8 cellular contexts compared by ENCODE assay signal in genomic region chr6:15504581-15505350, GRCh38.
DNase-seq lines count a peak whose midpoint lies in the region; ATAC-seq and TF ChIP-seq lines count a peak whose summit lies in the region.

No MANE protein-coding gene starts in this region.

- H3K36me3 ChIP-seq in brain microvascular endothelial cell (replicated peaks) (peaks cover 7% of the 10 kb centered on the region), kidney epithelial cell (ENCODE audit: control insufficient read depth, insufficient read depth, low read length) (no peaks in the 10 kb centered on the region)

- H3K4me3 Mint-ChIP-seq in CD4-positive, alpha-beta T cell: no peak overlapping the region
- no peak overlapping the region for H3K4me3 Mint-ChIP-seq in activated CD4-positive, alpha-beta memory T cell treated with anti-CD3 and anti-CD28 coated beads for 36 hours

- intact Hi-C loops in CD4-positive, alpha-beta T cell (cut with DNase I, micrococcal nuclease): no loop called here
- intact Hi-C loops in activated CD4-positive, alpha-beta memory T cell treated with anti-CD3 and anti-CD28 coated beads for 36 hours (cut with micrococcal nuclease): no loop called here

- H3K4me3 ChIP-seq in brain microvascular endothelial cell (ENCODE audit: low read depth, low read length) (peak overlapping the region; percentile 32), kidney epithelial cell (ENCODE audit: low read depth, low read length) (no peak overlapping the region)

- POLR2A ChIA-PET in CD4-positive, alpha-beta T cell (lab: Charles Lee): no interaction called here
- POLR2A ChIA-PET in activated CD4-positive, alpha-beta memory T cell treated with anti-CD3 and anti-CD28 coated beads for 36 hours (lab: Charles Lee): no interaction called here

- TF ChIP-seq CTCF in CD4-positive, alpha-beta T cell (IDR thresholded peaks at IDR 0.05): no peak
- TF ChIP-seq CTCF in brain microvascular endothelial cell (IDR thresholded peaks at IDR 0.05; ENCODE audit: low read depth, low read length, missing control alignments): peak; percentile 24
- TF ChIP-seq CTCF in kidney epithelial cell (IDR thresholded peaks at IDR 0.05; ENCODE audit: insufficient read depth, low read length, poor library complexity, severe bottlenecking): no peak

- no peaks in the 10 kb centered on the region for H3K27me3 Mint-ChIP-seq in CD4-positive, alpha-beta T cell
- no peaks in the 10 kb centered on the region for H3K27me3 Mint-ChIP-seq in activated CD4-positive, alpha-beta memory T cell treated with anti-CD3 and anti-CD28 coated beads for 36 hours

- H3K27me3 ChIP-seq in CD4-positive, alpha-beta T cell (ENCODE audit: control insufficient read depth, insufficient read depth, low read length): no peaks in the 10 kb centered on the region
- H3K27me3 ChIP-seq in brain microvascular endothelial cell (replicated peaks) (no peaks in the 10 kb centered on the region), kidney epithelial cell (ENCODE audit: control insufficient read depth, insufficient read depth, low read length) (no peaks in the 10 kb centered on the region)

- H3K9me3 Mint-ChIP-seq in CD4-positive, alpha-beta T cell: no peaks in the 10 kb centered on the region
- no peaks in the 10 kb centered on the region for H3K9me3 Mint-ChIP-seq in activated CD4-positive, alpha-beta memory T cell treated with anti-CD3 and anti-CD28 coated beads for 36 hours

- no peaks in the 10 kb centered on the region for H3K9me3 ChIP-seq in CD4-positive, alpha-beta T cell (ENCODE audit: control insufficient read depth, low read length)

- CTCF ChIA-PET in CD4-positive, alpha-beta T cell (lab: Charles Lee): no interaction called here
- CTCF ChIA-PET in activated CD4-positive, alpha-beta memory T cell treated with anti-CD3 and anti-CD28 coated beads for 36 hours (lab: Charles Lee): no interaction called here

- H3K4me1 Mint-ChIP-seq in CD4-positive, alpha-beta T cell (ENCODE audit: low read depth): no peaks in the 10 kb centered on the region
- H3K4me1 Mint-ChIP-seq in activated CD4-positive, alpha-beta memory T cell treated with anti-CD3 and anti-CD28 coated beads for 36 hours (ENCODE audit: low read depth): no peaks in the 10 kb centered on the region

- peak overlapping the region; percentile 25 for H3K27ac Mint-ChIP-seq in CD4-positive, alpha-beta T cell
- no peak overlapping the region for H3K27ac Mint-ChIP-seq in activated CD4-positive, alpha-beta memory T cell treated with anti-CD3 and anti-CD28 coated beads for 36 hours

- H3K27ac ChIP-seq in CD4-positive, alpha-beta T cell (ENCODE audit: low read depth, low read length): no peak overlapping the region
- peak overlapping the region; percentile 74 for H3K27ac ChIP-seq in brain microvascular endothelial cell

- no peak for ATAC-seq in CD4-positive, alpha-beta T cell (ENCODE audit: poor library complexity)
- ATAC-seq in activated CD4-positive, CD25-positive, alpha-beta regulatory T cell treated with anti-CD3 and anti-CD28 coated beads, Interleukin-2, amount 50 U/mL, for 24 hours: no peak

- DNase-seq in CD4-positive, alpha-beta T cell: no peak
- DNase-seq in NCI-H1694 (lab: John Stamatoyannopoulos, UW) (peak; percentile 92), brain microvascular endothelial cell (peak; percentile 94), kidney epithelial cell (ENCODE audit: low read depth) (peak; percentile 87), stromal cell of bone marrow (ENCODE audit: low read depth) (peak; percentile 94), SKM-1 treated with dmso at 0.1 percent for 144 hours (lab: John Stamatoyannopoulos, UW; ENCODE audit: unreplicated experiment) (no peak)
- no peak for DNase-seq in activated CD4-positive, alpha-beta memory T cell treated with anti-CD3 and anti-CD28 coated beads for 36 hours

- in situ Hi-C loops in brain microvascular endothelial cell (cut with HindIII; ENCODE audit: low pct_ligation_motif_present, low sequenced_read_pairs): no loop called here

- peaks cover 91% of the 10 kb centered on the region for H3K36me3 Mint-ChIP-seq in CD4-positive, alpha-beta T cell (ENCODE audit: low read depth)
- H3K36me3 Mint-ChIP-seq in activated CD4-positive, alpha-beta memory T cell treated with anti-CD3 and anti-CD28 coated beads for 36 hours: peaks cover 61% of the 10 kb centered on the region

Comparison
In these comparisons a context has a peak if more than half of its experiments do, and no peak if none do; other contexts are left out.
1. DNase-seq: peak in NCI-H1694 (single experiment), brain microvascular endothelial cell (single experiment), kidney epithelial cell (single experiment) and stromal cell of bone marrow (single experiment); none in CD4-positive, alpha-beta T cell (0 of 10), SKM-1 treated with dmso at 0.1 percent for 144 hours (single experiment) and activated CD4-positive, alpha-beta memory T cell treated with anti-CD3 and anti-CD28 coated beads for 36 hours (single experiment).